15 cellular contexts compared by ENCODE assay signal in genomic region chr7:41027428-41028115, GRCh38.
DNase-seq lines count a peak whose midpoint lies in the region; ATAC-seq and TF ChIP-seq lines count a peak whose summit lies in the region.
"Had no signal": no experiment of that assay in that cellular context is flagged by ENCODE, and none has a peak within 500 bp of the region (broad histone marks: within the 10 kb centered on the region; RNA-seq: fewer than 3 reads in every experiment).

No MANE protein-coding gene starts in this region.

- no peaks in the 10 kb centered on the region for H3K9me3 Mint-ChIP-seq in activated naive CD4-positive, alpha-beta T cell treated with anti-CD3 and anti-CD28 coated beads, Interleukin-2, amount 10 ng/mL, durations not matched to agents 7 days and 5 days

- no peak overlapping the region for H3K27ac Mint-ChIP-seq in activated naive CD4-positive, alpha-beta T cell treated with anti-CD3 and anti-CD28 coated beads, Interleukin-2, amount 10 ng/mL, durations not matched to agents 7 days and 5 days
- H3K27ac Mint-ChIP-seq: activated CD4-positive, alpha-beta T cell treated with anti-CD3 and anti-CD28 coated beads, Interleukin-2, amount 10 ng/mL, durations not matched to agents 24 days and 14 days had no signal

- WGBS in esophagus muscularis mucosa, result 76% methylated on average over 7 of the region's 7 CpGs

- no peaks in the 10 kb centered on the region for H3K4me1 Mint-ChIP-seq in activated naive CD4-positive, alpha-beta T cell treated with anti-CD3 and anti-CD28 coated beads, Interleukin-2, amount 10 ng/mL, durations not matched to agents 7 days and 5 days
- H3K4me1 Mint-ChIP-seq: activated CD4-positive, alpha-beta T cell treated with anti-CD3 and anti-CD28 coated beads, Interleukin-2, amount 10 ng/mL, durations not matched to agents 24 days and 14 days had no signal

- H3K27me3 Mint-ChIP-seq in activated naive CD4-positive, alpha-beta T cell treated with anti-CD3 and anti-CD28 coated beads, Interleukin-2, amount 10 ng/mL, durations not matched to agents 7 days and 5 days, result no peaks in the 10 kb centered on the region
- H3K27me3 Mint-ChIP-seq: activated CD4-positive, alpha-beta T cell treated with anti-CD3 and anti-CD28 coated beads, Interleukin-2, amount 10 ng/mL, durations not matched to agents 24 days and 14 days had no signal

- no peaks in the 10 kb centered on the region for H3K9me3 ChIP-seq in esophagus muscularis mucosa
- H3K9me3 ChIP-seq: Caco-2, mucosa of descending colon had no signal

- CTCF ChIA-PET in RWPE1 (lab: Yijun Ruan, JAX), result no interaction called here
- CTCF ChIA-PET in activated naive CD4-positive, alpha-beta T cell treated with anti-CD3 and anti-CD28 coated beads, Interleukin-2, amount 10 ng/mL, durations not matched to agents 7 days and 5 days (lab: Charles Lee), result no interaction called here

- DNase-seq in EL (peak; percentile 98), RWPE1 (ENCODE audit: low spot score) (peak; percentile 39), esophagus muscularis mucosa (ENCODE audit: extremely low spot score) (peak; percentile 55), retinal pigment epithelial cell (ENCODE audit: low read depth) (peak; percentile 37), NCI-H748 (lab: John Stamatoyannopoulos, UW; ENCODE audit: unreplicated experiment) (no peak), cerebellar cortex (ENCODE audit: low spot score) (no peak), omental fat pad (ENCODE audit: low spot score) (no peak)
- no peak for DNase-seq in activated naive CD4-positive, alpha-beta T cell treated with anti-CD3 and anti-CD28 coated beads, Interleukin-2, amount 10 ng/mL, durations not matched to agents 7 days and 5 days
- DNase-seq: activated CD4-positive, alpha-beta T cell treated with anti-CD3 and anti-CD28 coated beads, Interleukin-2, amount 10 ng/mL, durations not matched to agents 24 days and 14 days; activated effector memory CD4-positive, alpha-beta T cell treated with Interleukin-2 at 50 U/mL for 16 hours; Caco-2; mucosa of descending colon; NCI-H1417 had no signal

- no peaks in the 10 kb centered on the region for H3K4me1 ChIP-seq in esophagus muscularis mucosa
- H3K4me1 ChIP-seq: Caco-2 had no signal

- intact Hi-C loops in esophagus muscularis mucosa (cut with DNase I), result no loop called here

- H3K36me3 Mint-ChIP-seq in activated naive CD4-positive, alpha-beta T cell treated with anti-CD3 and anti-CD28 coated beads, Interleukin-2, amount 10 ng/mL, durations not matched to agents 7 days and 5 days, result no peaks in the 10 kb centered on the region

- POLR2A ChIA-PET in RWPE1 (lab: Yijun Ruan, JAX; ENCODE audit: low non-redundant PET), result no interaction called here

- H3K4me3 ChIP-seq in esophagus muscularis mucosa, result no peak overlapping the region
- no peak overlapping the region for H3K4me3 ChIP-seq in retinal pigment epithelial cell (ENCODE audit: low read length)
- H3K4me3 ChIP-seq: coronary artery, mucosa of descending colon had no signal

- TF ChIP-seq POLR2A in esophagus muscularis mucosa (IDR thresholded peaks at IDR 0.05; ENCODE audit: low read depth), result no peak

- no peak overlapping the region for H3K4me3 Mint-ChIP-seq in activated naive CD4-positive, alpha-beta T cell treated with anti-CD3 and anti-CD28 coated beads, Interleukin-2, amount 10 ng/mL, durations not matched to agents 7 days and 5 days
- H3K4me3 Mint-ChIP-seq: activated CD4-positive, alpha-beta T cell treated with anti-CD3 and anti-CD28 coated beads, Interleukin-2, amount 10 ng/mL, durations not matched to agents 24 days and 14 days had no signal

- no peaks in the 10 kb centered on the region for H3K27me3 ChIP-seq in esophagus muscularis mucosa

- no peak for TF ChIP-seq EP300 in esophagus muscularis mucosa (IDR thresholded peaks at IDR 0.05)

- H3K27ac ChIP-seq in RWPE1, result no peak overlapping the region
- H3K27ac ChIP-seq in esophagus muscularis mucosa (replicated peaks in 1 of 4), result no peak overlapping the region
- H3K27ac ChIP-seq: coronary artery had no signal

- H3K36me3 ChIP-seq in esophagus muscularis mucosa, result no peaks in the 10 kb centered on the region

- TF ChIP-seq CTCF in RWPE1 (conservative IDR thresholded peaks at IDR 0.05; ENCODE audit: low read depth), result no peak
- TF ChIP-seq CTCF in esophagus muscularis mucosa (IDR thresholded peaks at IDR 0.05), result no peak
- no peak for TF ChIP-seq CTCF in retinal pigment epithelial cell (conservative IDR thresholded peaks at IDR 0.05; ENCODE audit: low read depth, low read length)
- TF ChIP-seq CTCF in omental fat pad (IDR thresholded peaks at IDR 0.05), result no peak

- ATAC-seq in omental fat pad (ENCODE audit: low FRiP score), result no peak
- ATAC-seq: mucosa of descending colon, sciatic nerve had no signal

Comparison
In these comparisons a context has a peak if more than half of its experiments do, and no peak if none do; other contexts are left out.
1. DNase-seq: peak in EL (single experiment), RWPE1 (single experiment), esophagus muscularis mucosa (single experiment) and retinal pigment epithelial cell (single experiment); none in NCI-H748 (single experiment), cerebellar cortex (single experiment), omental fat pad (single experiment) and activated naive CD4-positive, alpha-beta T cell treated with anti-CD3 and anti-CD28 coated beads, Interleukin-2, amount 10 ng/mL, durations not matched to agents 7 days and 5 days (single experiment).